16 cellular contexts compared by ENCODE assay signal in genomic region chr15:82314769-82315518, GRCh38. TPM values are rescaled to one million over a fixed set of nuclear protein-coding genes. Genes with fewer than 3 reads are reported as not detected.
DNase-seq lines count a peak whose midpoint lies in the region; ATAC-seq and TF ChIP-seq lines count a peak whose summit lies in the region.
"Had no signal": no experiment of that assay in that cellular context is flagged by ENCODE, and none has a peak within 500 bp of the region (broad histone marks: within the 10 kb centered on the region; RNA-seq: fewer than 3 reads in every experiment).

No MANE protein-coding gene starts in this region.

- peak; percentile 32 for DNase-seq in natural killer cell treated with Interleukin-12 subunit alpha and Interleukin-12 subunit beta and Interleukin-15 and Interleukin-18, amount 100 ng/mL, for 72 hours (ENCODE audit: low spot score)
- DNase-seq in natural killer cell (no peak), coronary artery (ENCODE audit: low spot score) (peak; percentile 70), posterior vena cava (ENCODE audit: low spot score) (peak; percentile 70), superior temporal gyrus (ENCODE audit: extremely low spot score) (no peak), NCI-H187 treated with DMSO at 0.1 percent for 48 hours (lab: John Stamatoyannopoulos, UW) (no peak)
- DNase-seq: CD8-positive, alpha-beta memory T cell; Karpas-422; NCI-H1436 treated with DMSO at 0.1 percent for 48 hours; NCI-H2081; SHP77 treated with DMSO at 0.1 percent for 48 hours had no signal

- no peak overlapping the region for H3K4me3 Mint-ChIP-seq in natural killer cell treated with Interleukin-12 subunit alpha and Interleukin-12 subunit beta and Interleukin-15 and Interleukin-18, amount 100 ng/mL, for 72 hours
- no peak overlapping the region for H3K4me3 Mint-ChIP-seq in natural killer cell
- H3K4me3 Mint-ChIP-seq: CD8-positive, alpha-beta memory T cell; GM23338; IgD-negative memory B cell had no signal

- no peaks in the 10 kb centered on the region for H3K9me3 Mint-ChIP-seq in natural killer cell treated with Interleukin-12 subunit alpha and Interleukin-12 subunit beta and Interleukin-15 and Interleukin-18, amount 100 ng/mL, for 72 hours
- peaks cover 0 to 7% of the 10 kb centered on the region in 2 donors for H3K9me3 Mint-ChIP-seq in natural killer cell

- no peak overlapping the region for H3K4me3 ChIP-seq in coronary artery
- H3K4me3 ChIP-seq: GM23338, Peyer's patch had no signal

- H3K27ac Mint-ChIP-seq in natural killer cell treated with Interleukin-12 subunit alpha and Interleukin-12 subunit beta and Interleukin-15 and Interleukin-18, amount 100 ng/mL, for 72 hours: no peak overlapping the region
- no peak overlapping the region for H3K27ac Mint-ChIP-seq in natural killer cell
- H3K27ac Mint-ChIP-seq: GM23338, IgD-negative memory B cell had no signal

- H3K4me1 Mint-ChIP-seq in natural killer cell treated with Interleukin-12 subunit alpha and Interleukin-12 subunit beta and Interleukin-15 and Interleukin-18, amount 100 ng/mL, for 72 hours (ENCODE audit: low read depth in 2 of 2): no peaks in the 10 kb centered on the region
- no peaks in the 10 kb centered on the region for H3K4me1 Mint-ChIP-seq in natural killer cell
- H3K4me1 Mint-ChIP-seq: CD8-positive, alpha-beta memory T cell; GM23338; IgD-negative memory B cell had no signal

- no peak for ATAC-seq in natural killer cell treated with Interleukin-12 subunit alpha and Interleukin-12 subunit beta and Interleukin-15 and Interleukin-18, amount 100 ng/mL, for 72 hours
- ATAC-seq in natural killer cell (no peak), GM19351 (IDR thresholded peaks at IDR 0.05; ENCODE audit: unreplicated experiment) (no peak)
- ATAC-seq: GM23338, HCT116 had no signal

- peaks cover 13% of the 10 kb centered on the region for H3K36me3 Mint-ChIP-seq in natural killer cell treated with Interleukin-12 subunit alpha and Interleukin-12 subunit beta and Interleukin-15 and Interleukin-18, amount 100 ng/mL, for 72 hours
- H3K36me3 Mint-ChIP-seq in natural killer cell: peaks cover 8% of the 10 kb centered on the region
- H3K36me3 Mint-ChIP-seq: IgD-negative memory B cell had no signal

- peaks cover 3 to 8% of the 10 kb centered on the region in 2 donors for H3K27me3 Mint-ChIP-seq in natural killer cell treated with Interleukin-12 subunit alpha and Interleukin-12 subunit beta and Interleukin-15 and Interleukin-18, amount 100 ng/mL, for 72 hours
- H3K27me3 Mint-ChIP-seq in natural killer cell (ENCODE audit: low read depth in 2 of 2): peaks cover 0 to 15% of the 10 kb centered on the region in 2 donors
- H3K27me3 Mint-ChIP-seq: IgD-negative memory B cell had no signal

- intact Hi-C loops in natural killer cell (cut with micrococcal nuclease): no loop called here
- intact Hi-C loops in posterior vena cava (cut with DNase I): no loop called here

- H3K27ac ChIP-seq in coronary artery: no peak overlapping the region
- H3K27ac ChIP-seq: Peyer's patch had no signal

- TF ChIP-seq CTCF in natural killer cell (IDR thresholded peaks at IDR 0.05): no peak
- TF ChIP-seq CTCF in coronary artery (IDR thresholded peaks at IDR 0.05): no peak

RNA-seq across cellular contexts. Expression of gene GOLGA6L10, which starts 34.3 kb away (rescaled TPM):
- total RNA-seq in natural killer cell treated with Interleukin-12 subunit alpha and Interleukin-12 subunit beta and Interleukin-15 and Interleukin-18, amount 100 ng/mL, for 72 hours: 1 to 10 TPM; 2.4 to 3.0 TPM
- 1 to 10 TPM; 1.2 to 2.7 (median 1.8) TPM for total RNA-seq in natural killer cell
- total RNA-seq in posterior vena cava: 1 to 10 TPM in 1 of 2 donors, under 1 TPM in 1; 0.48 to 1.5 TPM

RNA-seq across cellular contexts. Expression of gene SAXO2, which starts 52.3 kb away (rescaled TPM):
- total RNA-seq in natural killer cell treated with Interleukin-12 subunit alpha and Interleukin-12 subunit beta and Interleukin-15 and Interleukin-18, amount 100 ng/mL, for 72 hours: 1 to 10 TPM in 1 of 2 donors, under 1 TPM in 1; 0.59 to 1.3 TPM
- total RNA-seq in natural killer cell (1 to 10 TPM in 2 of 3 donors, under 1 TPM in 1; 0.83 to 6.5 (median 1.6) TPM), posterior vena cava (1 to 10 TPM; 2.1 to 5.8 TPM)

RNA-seq across cellular contexts. Expression of gene EFL1, which starts 52.4 kb away (rescaled TPM):
- 10 to 100 TPM; 23.4 to 35.6 TPM for total RNA-seq in natural killer cell treated with Interleukin-12 subunit alpha and Interleukin-12 subunit beta and Interleukin-15 and Interleukin-18, amount 100 ng/mL, for 72 hours
- total RNA-seq in natural killer cell (10 to 100 TPM; 17.1 to 29.6 (median 20.6) TPM), posterior vena cava (10 to 100 TPM in 1 of 2 donors, 1 to 10 TPM in 1; 9.1 to 17.4 TPM)

Comparison
In these comparisons a context has a peak if more than half of its experiments do, and no peak if none do; other contexts are left out.
1. DNase-seq: peak in natural killer cell treated with Interleukin-12 subunit alpha and Interleukin-12 subunit beta and Interleukin-15 and Interleukin-18, amount 100 ng/mL, for 72 hours (single experiment), coronary artery (single experiment) and posterior vena cava (single experiment); none in natural killer cell (single experiment), superior temporal gyrus (single experiment) and NCI-H187 treated with DMSO at 0.1 percent for 48 hours (single experiment).